10 cellular contexts compared by ENCODE assay signal in genomic region chr1:197198911-197199310, GRCh38. TPM values are rescaled to one million over a fixed set of nuclear protein-coding genes. Genes with fewer than 3 reads are reported as not detected.
DNase-seq lines count a peak whose midpoint lies in the region; ATAC-seq and TF ChIP-seq lines count a peak whose summit lies in the region.
"Had no signal": no experiment of that assay in that cellular context is flagged by ENCODE, and none has a peak within 500 bp of the region (broad histone marks: within the 10 kb centered on the region; RNA-seq: fewer than 3 reads in every experiment).

No MANE protein-coding gene starts in this region.

- peak overlapping the region; percentile 78 for H3K4me2 ChIP-seq in Karpas-422 (ENCODE audit: low read depth, low read length, poor library complexity, severe bottlenecking)

- H3K27me3 ChIP-seq in CD4-positive, alpha-beta T cell (ENCODE audit: control insufficient read depth, insufficient read depth, low read length): no peaks in the 10 kb centered on the region
- no peaks in the 10 kb centered on the region for H3K27me3 ChIP-seq in Karpas-422 (ENCODE audit: low read length)

- peaks cover 76% of the 10 kb centered on the region for H3K79me2 ChIP-seq in Karpas-422 (ENCODE audit: low read length)

- peak overlapping the region; percentile 97 for H3K4me3 Mint-ChIP-seq in CD4-positive, alpha-beta T cell
- H3K4me3 Mint-ChIP-seq in chondrocyte (ENCODE audit: unreplicated experiment): peak overlapping the region; percentile 88
- H3K4me3 Mint-ChIP-seq in natural killer cell treated with Interleukin-12 subunit alpha and Interleukin-12 subunit beta and Interleukin-15 and Interleukin-18, amount 100 ng/mL, for 72 hours: peak overlapping the region; percentile 98

- H3K9me2 ChIP-seq in Karpas-422 (replicated peaks; ENCODE audit: insufficient read depth, low read length): no peaks in the 10 kb centered on the region

- H3K27ac ChIP-seq in CD4-positive, alpha-beta T cell (ENCODE audit: low read depth, low read length): no peak overlapping the region
- no peak overlapping the region for H3K27ac ChIP-seq in Karpas-422 (ENCODE audit: low read length)

- CTCF ChIA-PET in CD4-positive, alpha-beta T cell (lab: Charles Lee): no interaction called here

- peak overlapping the region; percentile 94 for H3K9ac ChIP-seq in Karpas-422 (ENCODE audit: low read length)

- POLR2A ChIA-PET in CD4-positive, alpha-beta T cell (lab: Charles Lee): no interaction called here

- H3K4me1 Mint-ChIP-seq in CD4-positive, alpha-beta T cell (ENCODE audit: low read depth): peaks cover 84% of the 10 kb centered on the region
- H3K4me1 Mint-ChIP-seq in chondrocyte (ENCODE audit: low read depth): peaks cover 71% of the 10 kb centered on the region
- peaks cover 30 to 68% of the 10 kb centered on the region in 2 donors for H3K4me1 Mint-ChIP-seq in natural killer cell treated with Interleukin-12 subunit alpha and Interleukin-12 subunit beta and Interleukin-15 and Interleukin-18, amount 100 ng/mL, for 72 hours (ENCODE audit: low read depth in 2 of 2)

- no peak overlapping the region for H2AFZ ChIP-seq in Karpas-422 (ENCODE audit: low read length)

- no peak for DNase-seq in CD4-positive, alpha-beta T cell
- DNase-seq in Karpas-422: no peak
- DNase-seq in chondrocyte (ENCODE audit: low spot score): no peak
- DNase-seq in natural killer cell treated with Interleukin-12 subunit alpha and Interleukin-12 subunit beta and Interleukin-15 and Interleukin-18, amount 100 ng/mL, for 72 hours (ENCODE audit: low spot score): no peak
- DNase-seq in NCI-H1417 treated with DMSO at 0.1 percent for 48 hours (lab: John Stamatoyannopoulos, UW): no peak
- no peak for DNase-seq in stimulated activated CD4-positive, alpha-beta T cell treated with anti-CD3 and anti-CD28 coated beads, Interleukin-4, amount 100 ng/mL, for 4 hours
- DNase-seq in hippocampal formation (lab: John Stamatoyannopoulos, UW): no peak
- DNase-seq: NCI-H187 treated with DMSO at 0.1 percent for 48 hours; stimulated activated CD4-positive, alpha-beta T cell treated with anti-CD3 and anti-CD28 coated beads, Interleukin-2, amount 100 ng/mL, for 48 hours had no signal

- peak overlapping the region; percentile 97 for H3K4me3 ChIP-seq in Karpas-422 (ENCODE audit: low read length)

- intact Hi-C loops in CD4-positive, alpha-beta T cell (cut with DNase I, micrococcal nuclease): no loop called here

- peak overlapping the region; percentile 4 for H3K27ac Mint-ChIP-seq in CD4-positive, alpha-beta T cell
- no peak overlapping the region for H3K27ac Mint-ChIP-seq in chondrocyte (ENCODE audit: unreplicated experiment)
- peak overlapping the region in 1 of 2 donors; percentile 95 for H3K27ac Mint-ChIP-seq in natural killer cell treated with Interleukin-12 subunit alpha and Interleukin-12 subunit beta and Interleukin-15 and Interleukin-18, amount 100 ng/mL, for 72 hours

- H3K9me3 ChIP-seq in CD4-positive, alpha-beta T cell (ENCODE audit: control insufficient read depth, low read length): no peaks in the 10 kb centered on the region
- no peaks in the 10 kb centered on the region for H3K9me3 ChIP-seq in Karpas-422 (ENCODE audit: low read length)

- ATAC-seq in CD4-positive, alpha-beta T cell (ENCODE audit: poor library complexity): no peak
- no peak for ATAC-seq in natural killer cell treated with Interleukin-12 subunit alpha and Interleukin-12 subunit beta and Interleukin-15 and Interleukin-18, amount 100 ng/mL, for 72 hours
- no peak for ATAC-seq in GM21515 (IDR thresholded peaks at IDR 0.05; ENCODE audit: unreplicated experiment)

- H3K9me3 Mint-ChIP-seq in CD4-positive, alpha-beta T cell: no peaks in the 10 kb centered on the region
- no peaks in the 10 kb centered on the region for H3K9me3 Mint-ChIP-seq in chondrocyte (ENCODE audit: low read depth)
- no peaks in the 10 kb centered on the region for H3K9me3 Mint-ChIP-seq in natural killer cell treated with Interleukin-12 subunit alpha and Interleukin-12 subunit beta and Interleukin-15 and Interleukin-18, amount 100 ng/mL, for 72 hours

- H3K36me3 Mint-ChIP-seq in CD4-positive, alpha-beta T cell (ENCODE audit: low read depth): peaks cover 19% of the 10 kb centered on the region
- no peaks in the 10 kb centered on the region for H3K36me3 Mint-ChIP-seq in chondrocyte (ENCODE audit: low read depth)
- no peaks in the 10 kb centered on the region for H3K36me3 Mint-ChIP-seq in natural killer cell treated with Interleukin-12 subunit alpha and Interleukin-12 subunit beta and Interleukin-15 and Interleukin-18, amount 100 ng/mL, for 72 hours

- no peaks in the 10 kb centered on the region for H3K27me3 Mint-ChIP-seq in CD4-positive, alpha-beta T cell
- no peaks in the 10 kb centered on the region for H3K27me3 Mint-ChIP-seq in chondrocyte (ENCODE audit: low read depth)
- H3K27me3 Mint-ChIP-seq in natural killer cell treated with Interleukin-12 subunit alpha and Interleukin-12 subunit beta and Interleukin-15 and Interleukin-18, amount 100 ng/mL, for 72 hours: no peaks in the 10 kb centered on the region

- no peaks in the 10 kb centered on the region for H4K20me1 ChIP-seq in Karpas-422 (ENCODE audit: insufficient read depth, low read depth, low read length)

- no peak for TF ChIP-seq CTCF in CD4-positive, alpha-beta T cell (IDR thresholded peaks at IDR 0.05)
- no peak for TF ChIP-seq CTCF in chondrocyte (IDR thresholded peaks at IDR 0.05)

- peaks cover 58% of the 10 kb centered on the region for H3K4me1 ChIP-seq in Karpas-422 (ENCODE audit: low read length)

- H3K36me3 ChIP-seq in Karpas-422 (ENCODE audit: insufficient read depth, low read length): peaks cover 4% of the 10 kb centered on the region; the same call in 1 of the 2 replicates

RNA-seq across cellular contexts. Expression of gene ZBTB41, which starts 2.2 kb away (rescaled TPM):
- total RNA-seq in CD4-positive, alpha-beta T cell: 1 to 10 TPM; 5.1 to 5.2 TPM
- 9.3 and 18.4 TPM in 2 replicates for total RNA-seq in Karpas-422 (2014; rRNA removed; shearing (Covaris generic); ENCODE audit: low replicate concordance)
- 15.2 to 15.9 TPM (median 15.4 TPM) in 3 replicates for total RNA-seq in chondrocyte
- 1 to 10 TPM; 5.6 to 5.7 TPM for total RNA-seq in natural killer cell treated with Interleukin-12 subunit alpha and Interleukin-12 subunit beta and Interleukin-15 and Interleukin-18, amount 100 ng/mL, for 72 hours

RNA-seq across cellular contexts. Expression of gene ASPM, which starts 52.4 kb away (rescaled TPM):
- under 1 TPM; 0.25 to 0.36 TPM for total RNA-seq in CD4-positive, alpha-beta T cell
- total RNA-seq in Karpas-422 (2014; rRNA removed; shearing (Covaris generic); ENCODE audit: low replicate concordance): 32.5 and 53.4 TPM in 2 replicates
- total RNA-seq in chondrocyte: 4.7 to 7.2 TPM (median 6.6 TPM) in 3 replicates
- total RNA-seq in natural killer cell treated with Interleukin-12 subunit alpha and Interleukin-12 subunit beta and Interleukin-15 and Interleukin-18, amount 100 ng/mL, for 72 hours: 10 to 100 TPM; 17.6 to 40.7 TPM
